ENCODE assay signal across 20 cellular contexts in genomic region chr1:41285818-41286217, GRCh38. TPM values are rescaled to one million over a fixed set of nuclear protein-coding genes. Genes with fewer than 3 reads are reported as not detected.
DNase-seq lines count a peak whose midpoint lies in the region; ATAC-seq, FAIRE-seq and TF ChIP-seq lines count a peak whose summit lies in the region.
"Had no signal": no experiment of that assay in that cellular context is flagged by ENCODE, and none has a peak within 500 bp of the region (broad histone marks: within the 10 kb centered on the region; RNA-seq: fewer than 3 reads in every experiment).

No MANE protein-coding gene starts in this region.

- intact Hi-C loops in left ventricle myocardium superior (cut with micrococcal nuclease) (no loop called here), pancreas (cut with DNase I) (no loop called here)

- H3K27ac Mint-ChIP-seq in brain (peak overlapping the region; percentile 8 to 91 (median 63)), immature natural killer cell (peak overlapping the region in 5 of 6 donors; percentile 17 to 68 (median 49))
- H3K27ac Mint-ChIP-seq in stimulated activated effector memory CD8-positive, alpha-beta T cell treated with anti-CD3 and anti-CD28 coated beads, Interleukin-12 subunit alpha, Interleukin-12 subunit beta, amount 100 ng/mL, for 72 hours, result no peak overlapping the region
- H3K27ac Mint-ChIP-seq: CD4-positive, alpha-beta T cell; GM23338; IgD-negative memory B cell had no signal

- peaks cover 60% of the 10 kb centered on the region for H3K4me1 Mint-ChIP-seq in brain
- peaks cover 18 to 28% of the 10 kb centered on the region in 2 donors for H3K4me1 Mint-ChIP-seq in immature natural killer cell
- peaks cover 7% of the 10 kb centered on the region for H3K4me1 Mint-ChIP-seq in stimulated activated effector memory CD8-positive, alpha-beta T cell treated with anti-CD3 and anti-CD28 coated beads, Interleukin-12 subunit alpha, Interleukin-12 subunit beta, amount 100 ng/mL, for 72 hours
- H3K4me1 Mint-ChIP-seq: IgD-negative memory B cell had no signal

- H3K79me1 ChIP-seq in neuronal stem cell (ENCODE audit: low read depth, low read length), result no peaks in the 10 kb centered on the region

- H3K27ac ChIP-seq in right atrium auricular region (no peak overlapping the region), neuronal stem cell (replicated peaks; ENCODE audit: low read length) (no peak overlapping the region), pancreas (no peak overlapping the region)

- H3K9me3 Mint-ChIP-seq in brain, result no peaks in the 10 kb centered on the region
- H3K9me3 Mint-ChIP-seq in immature natural killer cell, result no peaks in the 10 kb centered on the region
- H3K9me3 Mint-ChIP-seq in stimulated activated effector memory CD8-positive, alpha-beta T cell treated with anti-CD3 and anti-CD28 coated beads, Interleukin-12 subunit alpha, Interleukin-12 subunit beta, amount 100 ng/mL, for 72 hours, result no peaks in the 10 kb centered on the region
- H3K9me3 Mint-ChIP-seq: CD4-positive, alpha-beta T cell; GM23338; IgD-negative memory B cell had no signal

- H3K9me3 ChIP-seq in right atrium auricular region (no peaks in the 10 kb centered on the region), neuronal stem cell (replicated peaks in 1 of 2; ENCODE audit: control insufficient read depth in 2 of 2, insufficient read depth in 1 of 2, low read depth in 1 of 2, low read length in 2 of 2) (no peaks in the 10 kb centered on the region), pancreas (no peaks in the 10 kb centered on the region)
- H3K9me3 ChIP-seq: BE2C, Caco-2 had no signal

- ATAC-seq in left ventricle myocardium superior (peak; percentile 30), HG03097 (IDR thresholded peaks at IDR 0.05; ENCODE audit: low FRiP score, unreplicated experiment) (no peak), pancreas (no peak)
- ATAC-seq in stimulated activated effector memory CD8-positive, alpha-beta T cell treated with anti-CD3 and anti-CD28 coated beads, Interleukin-12 subunit alpha, Interleukin-12 subunit beta, amount 100 ng/mL, for 72 hours, result no peak
- ATAC-seq: HCT116, HepG2 had no signal

- no peak overlapping the region for H2AK5ac ChIP-seq in neuronal stem cell (ENCODE audit: low read depth, low read length)

- TF ChIP-seq CTCF in right atrium auricular region (IDR thresholded peaks at IDR 0.05) (no peak), brain (conservative IDR thresholded peaks at IDR 0.05) (no peak), pancreas (IDR thresholded peaks at IDR 0.05) (no peak)

- no peak overlapping the region for H3K4me3 ChIP-seq in right atrium auricular region
- H3K4me3 ChIP-seq in neuronal stem cell (ENCODE audit: low read length in 2 of 2), result no peak overlapping the region
- no peak overlapping the region for H3K4me3 ChIP-seq in pancreas
- H3K4me3 ChIP-seq: GM23338 had no signal

- H4K91ac ChIP-seq in neuronal stem cell (ENCODE audit: low read depth, low read length, poor library complexity), result no peak overlapping the region

- no CpG with 5 or more reads among the region's 4 CpGs for WGBS in neuronal stem cell (ENCODE audit: extremely low coverage in 2 of 2, insufficient read length in 2 of 2, insufficient replicate concordance in 1 of 2), 2 donors
- WGBS in pancreas, 2 donors, result 83 to 92% methylated on average over 4 of the region's 4 CpGs

- peaks cover 8% of the 10 kb centered on the region for H3K27me3 Mint-ChIP-seq in brain
- peaks cover 2 to 18% (median 7%) of the 10 kb centered on the region in 3 donors for H3K27me3 Mint-ChIP-seq in immature natural killer cell (ENCODE audit: low read depth in 3 of 3)

- H2BK5ac ChIP-seq in neuronal stem cell (ENCODE audit: low read length), result no peak overlapping the region

- peak overlapping the region in 1 of 5 experiments; percentile 18 for H3K4me3 Mint-ChIP-seq in brain
- peak overlapping the region in 4 of 5 donors; percentile 48 to 66 (median 59) for H3K4me3 Mint-ChIP-seq in immature natural killer cell
- no peak overlapping the region for H3K4me3 Mint-ChIP-seq in stimulated activated effector memory CD8-positive, alpha-beta T cell treated with anti-CD3 and anti-CD28 coated beads, Interleukin-12 subunit alpha, Interleukin-12 subunit beta, amount 100 ng/mL, for 72 hours
- H3K4me3 Mint-ChIP-seq: CD4-positive, alpha-beta T cell; GM23338; IgD-negative memory B cell had no signal

- no peak overlapping the region for H3K4ac ChIP-seq in neuronal stem cell (ENCODE audit: low read length)

- no peak overlapping the region for H2BK120ac ChIP-seq in neuronal stem cell (ENCODE audit: low read depth, low read length)

- DNase-seq in left ventricle myocardium superior (no peak), right atrium auricular region (ENCODE audit: low spot score) (no peak), immature natural killer cell (no peak), neuronal stem cell (ENCODE audit: low spot score) (no peak), pancreas (no peak)
- DNase-seq in stimulated activated effector memory CD8-positive, alpha-beta T cell treated with anti-CD3 and anti-CD28 coated beads, Interleukin-12 subunit alpha, Interleukin-12 subunit beta, amount 100 ng/mL, for 72 hours (ENCODE audit: low spot score in 2 of 2), result no peak
- DNase-seq: 8988T; ACHN; C1 segment of cervical spinal cord; Caco-2; CD4-positive, alpha-beta T cell had no signal

- H3K9ac ChIP-seq in neuronal stem cell (ENCODE audit: low read depth, low read length, poor library complexity), result peak overlapping the region; percentile 7

- no peak overlapping the region for H3K18ac ChIP-seq in neuronal stem cell (ENCODE audit: low read length)

- no peaks in the 10 kb centered on the region for H3K36me3 ChIP-seq in right atrium auricular region
- H3K36me3 ChIP-seq in neuronal stem cell (replicated peaks in 1 of 2; ENCODE audit: control insufficient read depth in 2 of 2, insufficient read depth in 2 of 2, low read length in 2 of 2), result no peaks in the 10 kb centered on the region
- H3K36me3 ChIP-seq in pancreas, result no peaks in the 10 kb centered on the region
- H3K36me3 ChIP-seq: BE2C had no signal

- no peak overlapping the region for H2BK15ac ChIP-seq in neuronal stem cell (ENCODE audit: low read length)

- H3K27me3 ChIP-seq in right atrium auricular region (no peaks in the 10 kb centered on the region), neuronal stem cell (ENCODE audit: control insufficient read depth in 3 of 3, insufficient read depth in 3 of 3, low read depth in 1 of 3, low read length in 3 of 3) (peaks cover 0 to 27% (median 0%) of the 10 kb centered on the region in 3 experiments), pancreas (no peaks in the 10 kb centered on the region)
- H3K27me3 ChIP-seq: BE2C had no signal

- H3K4me2 ChIP-seq in neuronal stem cell (ENCODE audit: insufficient read depth, low read length, poor library complexity, severe bottlenecking), result no peak overlapping the region

- H2AFZ ChIP-seq in neuronal stem cell (ENCODE audit: low read length), result no peak overlapping the region
- H2AFZ ChIP-seq: GM23338 had no signal

- no peak for FAIRE-seq in pancreas (lab: Jason Lieb, UNC)
- FAIRE-seq: G401.6, GM12891, HepG2 had no signal

- no peak overlapping the region for H3K23ac ChIP-seq in neuronal stem cell (ENCODE audit: low read depth, low read length, poor library complexity)

- H3K4me1 ChIP-seq in right atrium auricular region, result peaks cover 0 to 16% of the 10 kb centered on the region in 2 donors
- peaks cover 9 to 15% of the 10 kb centered on the region in 2 donors for H3K4me1 ChIP-seq in neuronal stem cell (ENCODE audit: control insufficient read depth in 2 of 2, insufficient read depth in 1 of 2, low read depth in 1 of 2, low read length in 2 of 2)
- no peaks in the 10 kb centered on the region for H3K4me1 ChIP-seq in pancreas
- H3K4me1 ChIP-seq: BE2C, Caco-2 had no signal

- peak overlapping the region; percentile 2 for H2BK12ac ChIP-seq in neuronal stem cell (ENCODE audit: low read length)

- no peak overlapping the region for H4K8ac ChIP-seq in neuronal stem cell (ENCODE audit: low read depth, low read length)

- no peak overlapping the region for H3K14ac ChIP-seq in neuronal stem cell (ENCODE audit: low read length)

- H3K36me3 Mint-ChIP-seq in brain, result no peaks in the 10 kb centered on the region
- H3K36me3 Mint-ChIP-seq in immature natural killer cell, result peaks cover 0 to 4% (median 0%) of the 10 kb centered on the region in 3 donors
- no peaks in the 10 kb centered on the region for H3K36me3 Mint-ChIP-seq in stimulated activated effector memory CD8-positive, alpha-beta T cell treated with anti-CD3 and anti-CD28 coated beads, Interleukin-12 subunit alpha, Interleukin-12 subunit beta, amount 100 ng/mL, for 72 hours
- H3K36me3 Mint-ChIP-seq: IgD-negative memory B cell had no signal

RNA-seq across cellular contexts. Expression of gene SCMH1, which starts 43.7 kb away (rescaled TPM):
- 44.0 TPM for total RNA-seq in left ventricle myocardium superior
- 10 to 100 TPM; 50.1 to 62.5 TPM for total RNA-seq in right atrium auricular region
- polyA plus RNA-seq in brain (ENCODE audit: insufficient read depth, low read depth, low replicate concordance), result 37.7 TPM
- 1 to 10 TPM; 1.3 to 4.8 (median 4.6) TPM for polyA plus RNA-seq in immature natural killer cell
- polyA plus RNA-seq in neuronal stem cell (2013, experiment 1 of 2), result 38.4 TPM
- polyA plus RNA-seq in neuronal stem cell (2013, experiment 2 of 2), result 38.1 TPM
- 10 to 100 TPM; 24.5 to 36.5 (median 26.7) TPM for total RNA-seq in pancreas
- 10 to 100 TPM; 33.4 to 41.9 TPM for polyA plus RNA-seq in pancreas
